Comparison of ENCODE assay signal across 31 cellular contexts in the genomic region with DNA sequence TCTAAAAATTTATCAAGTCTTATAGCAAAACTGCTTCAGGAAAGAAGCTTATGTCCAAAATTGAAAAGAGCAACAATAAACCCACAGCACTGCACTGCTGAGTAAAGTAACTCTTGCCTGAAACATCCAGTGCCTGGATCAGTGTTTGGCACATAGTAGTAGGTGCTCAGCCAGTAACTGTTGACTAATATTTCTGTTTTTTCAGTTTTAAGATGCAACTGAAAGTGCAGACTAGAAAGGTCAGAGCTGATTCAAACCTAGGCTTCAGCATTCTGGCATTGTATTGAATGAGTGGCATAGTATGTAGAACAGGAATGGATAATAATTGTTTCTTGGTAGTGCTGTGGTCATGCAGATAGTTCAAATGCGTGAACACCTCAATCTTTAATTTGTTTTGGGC.
DNase-seq lines count a peak whose midpoint lies in the region; ATAC-seq, FAIRE-seq and TF ChIP-seq lines count a peak whose summit lies in the region.
"Had no signal": no experiment of that assay in that cellular context is flagged by ENCODE, and none has a peak within 500 bp of the region (broad histone marks: within the 10 kb centered on the region; RNA-seq: fewer than 3 reads in every experiment).

No MANE protein-coding gene starts in this region.

- CTCF ChIA-PET in activated CD4-positive, alpha-beta T cell treated with anti-CD3 and anti-CD28 coated beads for 36 hours (lab: Charles Lee) = interaction anchor here (0.7 to 1.6 kb wide), 8 partner anchors 10 to 757 kb away, joined by 3 to 6 read pairs (median 4); no protein-coding TSS in a partner anchor
- CTCF ChIA-PET in activated CD4-positive, alpha-beta T cell treated with anti-CD3 and anti-CD28 coated beads, Interleukin-2, amount 10 ng/mL, durations not matched to agents 7 days and 5 days (lab: Charles Lee) = interaction anchor here (0.6 to 1.1 kb wide), 3 partner anchors 28 to 332 kb away, joined by 3 to 5 read pairs (median 3); no protein-coding TSS in a partner anchor
- CTCF ChIA-PET in HepG2 (lab: Yijun Ruan, JAX; ENCODE audit: low intra/inter-chr PET ratio, low total read pairs) = no interaction called here

- BruUV-seq in HepG2 (replicated peaks; lab: Mats Ljungman, UMichigan) = no TSS peak

- TF ChIP-seq CTCF in right lobe of liver (IDR thresholded peaks at IDR 0.05) (no peak), HepG2 (CRISPR knock-in tag; IDR thresholded peaks at IDR 0.05) (no peak)

- H3K4me3 ChIP-seq in right lobe of liver (no peak overlapping the region), HepG2 (replicated peaks in 1 of 3; ENCODE audit: insufficient read depth in 1 of 3, low read depth in 2 of 3, low read length in 3 of 3) (no peak overlapping the region)
- H3K4me3 ChIP-seq: pancreas, right atrium auricular region, SK-N-MC, suprapubic skin had no signal

- H3K27me3 Mint-ChIP-seq in activated CD4-positive, alpha-beta T cell treated with anti-CD3 and anti-CD28 coated beads for 36 hours = no peaks in the 10 kb centered on the region
- no peaks in the 10 kb centered on the region for H3K27me3 Mint-ChIP-seq in activated CD4-positive, alpha-beta T cell treated with anti-CD3 and anti-CD28 coated beads, Interleukin-2, amount 10 ng/mL, durations not matched to agents 7 days and 5 days
- no peaks in the 10 kb centered on the region for H3K27me3 Mint-ChIP-seq in activated naive CD8-positive, alpha-beta T cell treated with anti-CD3 and anti-CD28 coated beads, Interleukin-2, amount 50 U/mL, for 24 hours
- H3K27me3 Mint-ChIP-seq: memory B cell had no signal

- H3K36me3 ChIP-seq in right lobe of liver (no peaks in the 10 kb centered on the region), HepG2 (replicated peaks in 1 of 2; ENCODE audit: control insufficient read depth in 1 of 2, insufficient read depth in 2 of 2, low read length in 2 of 2) (no peaks in the 10 kb centered on the region)
- H3K36me3 ChIP-seq: pancreas, right atrium auricular region, suprapubic skin had no signal

- H3K79me2 ChIP-seq in HepG2 (ENCODE audit: insufficient read depth, low read length) = peaks cover 7% of the 10 kb centered on the region

- no peak for TF ChIP-seq EP300 in HepG2 (IDR thresholded peaks at IDR 0.05; ENCODE audit: low read depth in 2 of 2, low read length in 2 of 2)
- no peak for TF ChIP-seq EP300 in HepG2 (CRISPR knock-in tag; IDR thresholded peaks at IDR 0.05; ENCODE audit: borderline replicate concordance)

- in situ Hi-C loops in HepG2 (cut with HindIII; ENCODE audit: extremely low pct_ligation_motif_present, low pct_unique_long_range_greater_than_20kb) = no loop called here

- H3K4me1 Mint-ChIP-seq in activated CD4-positive, alpha-beta T cell treated with anti-CD3 and anti-CD28 coated beads for 36 hours = peaks cover 32% of the 10 kb centered on the region
- no peaks in the 10 kb centered on the region for H3K4me1 Mint-ChIP-seq in activated CD4-positive, alpha-beta T cell treated with anti-CD3 and anti-CD28 coated beads, Interleukin-2, amount 10 ng/mL, durations not matched to agents 7 days and 5 days
- H3K4me1 Mint-ChIP-seq in activated naive CD8-positive, alpha-beta T cell treated with anti-CD3 and anti-CD28 coated beads, Interleukin-2, amount 50 U/mL, for 24 hours = peaks cover 21% of the 10 kb centered on the region

- H3K4me2 ChIP-seq in HepG2 (ENCODE audit: low read depth, low read length) = no peak overlapping the region

- intact Hi-C loops in activated CD4-positive, alpha-beta T cell treated with anti-CD3 and anti-CD28 coated beads for 36 hours (cut with DNase I, micrococcal nuclease) = loop anchor here (1.0 to 5.0 kb wide), 6 partner anchors 9 to 153 kb away; partner anchors contain the start of gene UBL3 (in 1 of the 2)
- intact Hi-C loops in right lobe of liver (cut with DNase I) (loop anchor here in 1 of 2 donors (10.0 kb wide), 1 partner anchor 332 kb away; no protein-coding TSS in a partner anchor), HepG2 (cut with micrococcal nuclease; ENCODE audit: unreplicated experiment) (no loop called here)

- POLR2A ChIA-PET in activated CD4-positive, alpha-beta T cell treated with anti-CD3 and anti-CD28 coated beads for 36 hours (lab: Charles Lee) = interaction anchor here (0.6 kb wide), 1 partner anchor 364 kb away, joined by 3 read pairs; no protein-coding TSS in a partner anchor
- POLR2A ChIA-PET in activated CD4-positive, alpha-beta T cell treated with anti-CD3 and anti-CD28 coated beads, Interleukin-2, amount 10 ng/mL, durations not matched to agents 7 days and 5 days (lab: Charles Lee) = interaction anchor here (1.1 kb wide), 1 partner anchor 153 kb away, joined by 3 read pairs; no protein-coding TSS in a partner anchor
- POLR2A ChIA-PET in HepG2 (lab: Yijun Ruan, JAX) = no interaction called here

- H3K27me3 ChIP-seq in right lobe of liver = no peaks in the 10 kb centered on the region
- no peaks in the 10 kb centered on the region for H3K27me3 ChIP-seq in HepG2 (ENCODE audit: control insufficient read depth in 1 of 2, insufficient read depth in 2 of 2, low read length in 2 of 2)
- H3K27me3 ChIP-seq: pancreas, right atrium auricular region, suprapubic skin had no signal

- DNase-seq in activated CD4-positive, alpha-beta T cell treated with anti-CD3 and anti-CD28 coated beads for 36 hours = peak; percentile 36
- no peak for DNase-seq in activated CD4-positive, alpha-beta T cell treated with anti-CD3 and anti-CD28 coated beads, Interleukin-2, amount 10 ng/mL, durations not matched to agents 7 days and 5 days
- DNase-seq in right lobe of liver (no peak), HepG2 (ENCODE audit: low spot score) (no peak)
- no peak for DNase-seq in activated naive CD8-positive, alpha-beta T cell treated with anti-CD3 and anti-CD28 coated beads, Interleukin-2, amount 50 U/mL, for 24 hours
- DNase-seq: 8988T; activated CD4-positive, CD25-positive, alpha-beta regulatory T cell treated with anti-CD3 and anti-CD28 coated beads, Interleukin-2, amount 50 U/mL, for 72 hours; activated gamma-delta T cell; amniotic stem cell; Calu3; DND-41; H7; hypothalamus; immature natural killer cell; KBM-7; NCI-H1436; NCI-H2081 treated with DMSO at 0.1 percent for 48 hours; NCI-H345; NCI-H82; pancreas had no signal

- H2AFZ ChIP-seq in HepG2 (ENCODE audit: low read length) = no peak overlapping the region

- no peak for TF ChIP-seq RAD21 in HepG2 (CRISPR knock-in tag; IDR thresholded peaks at IDR 0.05)

- H4K20me1 ChIP-seq in HepG2 (ENCODE audit: insufficient read depth, low read length) = no peaks in the 10 kb centered on the region; the same call in 1 of the 2 replicates

- peak; percentile 98 for ATAC-seq in activated CD4-positive, alpha-beta T cell treated with anti-CD3 and anti-CD28 coated beads for 36 hours
- ATAC-seq in right lobe of liver (peak; percentile 51 to 70 (median 66)), HepG2 (no peak), HG03439 (IDR thresholded peaks at IDR 0.05; ENCODE audit: unreplicated experiment) (no peak), GM18870 (IDR thresholded peaks at IDR 0.05; ENCODE audit: unreplicated experiment) (no peak), HG02973 (IDR thresholded peaks at IDR 0.05; ENCODE audit: unreplicated experiment) (no peak)
- ATAC-seq in activated naive CD8-positive, alpha-beta T cell treated with anti-CD3 and anti-CD28 coated beads, Interleukin-2, amount 50 U/mL, for 24 hours = peak; percentile 92
- ATAC-seq: pancreas had no signal

- H3K4me1 ChIP-seq in right lobe of liver = peaks cover 0 to 23% (median 9%) of the 10 kb centered on the region in 4 donors
- no peaks in the 10 kb centered on the region for H3K4me1 ChIP-seq in HepG2 (ENCODE audit: insufficient read depth, low read length)

- no peak overlapping the region for H3K9ac ChIP-seq in HepG2 (ENCODE audit: insufficient read depth, low read depth, low read length)

- WGBS in right lobe of liver (ENCODE audit: insufficient coverage, low coverage, low lambda C conversion rate, missing lambda C conversion rate) = 87% methylated on average over 1 of the region's 1 CpG
- 94% methylated on average over 1 of the region's 1 CpG for WGBS in HepG2 (ENCODE audit: low lambda C conversion rate)

- FAIRE-seq in HepG2 (lab: Jason Lieb, UNC) = no peak
- FAIRE-seq: HTR-8/SVneo, pancreas, TTC549 had no signal

- no peak overlapping the region for H3K27ac ChIP-seq in right lobe of liver
- no peak overlapping the region for H3K27ac ChIP-seq in HepG2 (ENCODE audit: extremely low read length, insufficient read depth, low read length)
- H3K27ac ChIP-seq: pancreas, right atrium auricular region, SK-N-MC, suprapubic skin had no signal

- TF ChIP-seq POLR2A in right lobe of liver (IDR thresholded peaks at IDR 0.05) (no peak), HepG2 (IDR thresholded peaks at IDR 0.05; ENCODE audit: insufficient read depth in 1 of 2, low read depth in 2 of 2, low read length in 2 of 2) (no peak)

- H3K9me3 Mint-ChIP-seq in activated CD4-positive, alpha-beta T cell treated with anti-CD3 and anti-CD28 coated beads for 36 hours (ENCODE audit: low read depth) = no peaks in the 10 kb centered on the region
- no peaks in the 10 kb centered on the region for H3K9me3 Mint-ChIP-seq in activated CD4-positive, alpha-beta T cell treated with anti-CD3 and anti-CD28 coated beads, Interleukin-2, amount 10 ng/mL, durations not matched to agents 7 days and 5 days
- H3K9me3 Mint-ChIP-seq in activated naive CD8-positive, alpha-beta T cell treated with anti-CD3 and anti-CD28 coated beads, Interleukin-2, amount 50 U/mL, for 24 hours = no peaks in the 10 kb centered on the region
- H3K9me3 Mint-ChIP-seq: CD14-positive monocyte; immature natural killer cell; memory B cell; T-helper 1 cell treated with Interleukin-12 subunit alpha and Interleukin-12 subunit beta and Interleukin-4 antibody, amounts not matched to agents 30 μg/mL and 1 μg/mL, for 36 hours had no signal

- no peaks in the 10 kb centered on the region for H3K36me3 Mint-ChIP-seq in activated CD4-positive, alpha-beta T cell treated with anti-CD3 and anti-CD28 coated beads for 36 hours (ENCODE audit: low read depth)
- no peaks in the 10 kb centered on the region for H3K36me3 Mint-ChIP-seq in activated CD4-positive, alpha-beta T cell treated with anti-CD3 and anti-CD28 coated beads, Interleukin-2, amount 10 ng/mL, durations not matched to agents 7 days and 5 days (ENCODE audit: low read depth)
- no peaks in the 10 kb centered on the region for H3K36me3 Mint-ChIP-seq in activated naive CD8-positive, alpha-beta T cell treated with anti-CD3 and anti-CD28 coated beads, Interleukin-2, amount 50 U/mL, for 24 hours (ENCODE audit: low read depth)
- H3K36me3 Mint-ChIP-seq: CD14-positive monocyte, immature natural killer cell, memory B cell had no signal

- no peak overlapping the region for H3K4me3 Mint-ChIP-seq in activated CD4-positive, alpha-beta T cell treated with anti-CD3 and anti-CD28 coated beads for 36 hours
- no peak overlapping the region for H3K4me3 Mint-ChIP-seq in activated CD4-positive, alpha-beta T cell treated with anti-CD3 and anti-CD28 coated beads, Interleukin-2, amount 10 ng/mL, durations not matched to agents 7 days and 5 days
- H3K4me3 Mint-ChIP-seq in activated naive CD8-positive, alpha-beta T cell treated with anti-CD3 and anti-CD28 coated beads, Interleukin-2, amount 50 U/mL, for 24 hours = no peak overlapping the region
- H3K4me3 Mint-ChIP-seq: CD14-positive monocyte; immature natural killer cell; memory B cell; T-helper 1 cell treated with Interleukin-12 subunit alpha and Interleukin-12 subunit beta and Interleukin-4 antibody, amounts not matched to agents 30 μg/mL and 1 μg/mL, for 36 hours had no signal

- H3K9me3 ChIP-seq in right lobe of liver (no peaks in the 10 kb centered on the region), HepG2 (ENCODE audit: low read length) (no peaks in the 10 kb centered on the region)
- H3K9me3 ChIP-seq: pancreas, right atrium auricular region, suprapubic skin had no signal

- H3K27ac Mint-ChIP-seq in activated CD4-positive, alpha-beta T cell treated with anti-CD3 and anti-CD28 coated beads for 36 hours = peak overlapping the region; percentile 53
- no peak overlapping the region for H3K27ac Mint-ChIP-seq in activated CD4-positive, alpha-beta T cell treated with anti-CD3 and anti-CD28 coated beads, Interleukin-2, amount 10 ng/mL, durations not matched to agents 7 days and 5 days
- no peak overlapping the region for H3K27ac Mint-ChIP-seq in activated naive CD8-positive, alpha-beta T cell treated with anti-CD3 and anti-CD28 coated beads, Interleukin-2, amount 50 U/mL, for 24 hours
- H3K27ac Mint-ChIP-seq: memory B cell; T-helper 1 cell treated with Interleukin-12 subunit alpha and Interleukin-12 subunit beta and Interleukin-4 antibody, amounts not matched to agents 30 μg/mL and 1 μg/mL, for 36 hours had no signal

Comparison
In these comparisons a context has a peak if more than half of its experiments do, and no peak if none do; other contexts are left out.
1. ATAC-seq: peak in activated CD4-positive, alpha-beta T cell treated with anti-CD3 and anti-CD28 coated beads for 36 hours (single experiment), right lobe of liver (4 of 4) and activated naive CD8-positive, alpha-beta T cell treated with anti-CD3 and anti-CD28 coated beads, Interleukin-2, amount 50 U/mL, for 24 hours (single experiment); none in HepG2 (single experiment), HG03439 (single experiment), GM18870 (single experiment) and HG02973 (single experiment).